21 cellular contexts compared by ENCODE assay signal in genomic region chr2:210730672-210731071, GRCh38.
"Had no signal": no experiment of that assay in that cellular context is flagged by ENCODE, and none has a peak within 500 bp of the region (broad histone marks: within the 10 kb centered on the region; RNA-seq: fewer than 3 reads in every experiment).

No MANE protein-coding gene starts in this region.

- H3K79me2 ChIP-seq: hepatocyte had no signal

- FAIRE-seq: colon, endothelial cell of umbilical vein, frontal cortex, islet of Langerhans, keratinocyte had no signal

- H3K27me3 ChIP-seq: esophagus muscularis mucosa, foreskin keratinocyte, gastroesophageal sphincter, heart left ventricle, hepatocyte, left lung had no signal

- H2AFZ ChIP-seq: hepatocyte had no signal

- H3K27ac ChIP-seq: coronary artery, dorsolateral prefrontal cortex, esophagus muscularis mucosa, foreskin keratinocyte, gastroesophageal sphincter, heart left ventricle, hepatocyte, left lung, lower lobe of right lung had no signal

- H3K4me1 ChIP-seq: esophagus muscularis mucosa, foreskin keratinocyte, gastroesophageal sphincter, heart left ventricle, left lung, lower lobe of right lung had no signal

- H3K9me3 ChIP-seq: esophagus muscularis mucosa, gastroesophageal sphincter, heart left ventricle, left lung, lower lobe of right lung had no signal

- H3K4me3 ChIP-seq: coronary artery, dorsolateral prefrontal cortex, esophagus muscularis mucosa, gastroesophageal sphincter, heart left ventricle, hepatocyte, left lung, lower lobe of right lung had no signal

- H3K4me2 ChIP-seq: hepatocyte had no signal

- H3K36me3 ChIP-seq: esophagus muscularis mucosa, gastroesophageal sphincter, heart left ventricle, left lung, lower lobe of right lung had no signal

- DNase-seq: dermis blood vessel endothelial cell; dorsolateral prefrontal cortex; effector CD4-positive, alpha-beta T cell; effector memory CD4-positive, alpha-beta T cell; foreskin keratinocyte; heart left ventricle; hypothalamus; left cardiac atrium; left lung; left ventricle myocardium superior; lower lobe of right lung; mesenchymal stem cell had no signal

- ATAC-seq: foreskin keratinocyte, gastroesophageal sphincter, heart left ventricle, left cardiac atrium, left lung, left ventricle myocardium superior, lower lobe of right lung had no signal
